In genomic region chr11:120431633-120432032, GRCh38 we compare ENCODE assay signal across 8 cellular contexts.
A peak's percentile ranks its signal among the peaks of the same experiment; 100 is the strongest.
DNase-seq lines count a peak whose midpoint lies in the region; ATAC-seq and TF ChIP-seq lines count a peak whose summit lies in the region.

No MANE protein-coding gene starts in this region.

- no peak for ATAC-seq in HG03025 (IDR thresholded peaks at IDR 0.05; ENCODE audit: low FRiP score, unreplicated experiment)
- ATAC-seq in GM21723 (IDR thresholded peaks at IDR 0.05; ENCODE audit: unreplicated experiment), result no peak

- TF ChIP-seq CTCF in HFF-Myc (IDR thresholded peaks at IDR 0.05; ENCODE audit: low read depth, low read length, missing control alignments), result peak; percentile 41

- no peak overlapping the region for H3K4me3 ChIP-seq in HFF-Myc (replicated peaks; ENCODE audit: low read depth, low read length)

- peak; percentile 23 for DNase-seq in Ammon's horn (ENCODE audit: low spot score)
- peak; percentile 40 for DNase-seq in HFF-Myc (ENCODE audit: extremely low read depth, low read depth)
- peak; percentile 69 for DNase-seq in amniotic epithelial cell (ENCODE audit: low read depth)
- peak; percentile 78 for DNase-seq in kidney tubule cell (ENCODE audit: low spot score)
- DNase-seq in T1000 (lab: John Stamatoyannopoulos, UW), result no peak
- no peak for DNase-seq in NCI-H774 (lab: John Stamatoyannopoulos, UW)

Comparison
In these comparisons a context has a peak if more than half of its experiments do, and no peak if none do; other contexts are left out.
1. DNase-seq: peak in Ammon's horn (single experiment), HFF-Myc (single experiment), amniotic epithelial cell (single experiment) and kidney tubule cell (single experiment); none in T1000 (single experiment) and NCI-H774 (single experiment).